ENCODE assay signal across 21 cellular contexts in genomic region chr22:43566561-43567332, GRCh38.
"Had no signal": no experiment of that assay in that cellular context is flagged by ENCODE, and none has a peak within 500 bp of the region (broad histone marks: within the 10 kb centered on the region; RNA-seq: fewer than 3 reads in every experiment).

No MANE protein-coding gene starts in this region.

- H3K4me3 Mint-ChIP-seq: immature natural killer cell; mesothelial cell of epicardium; natural killer cell treated with Interleukin-12 subunit alpha and Interleukin-12 subunit beta and Interleukin-15 and Interleukin-18, amount 100 ng/mL, for 72 hours; WTC11 had no signal

- H3K27me3 ChIP-seq: cardiac muscle cell, ovary, right atrium auricular region, upper lobe of left lung had no signal

- ATAC-seq: left lung; natural killer cell treated with Interleukin-12 subunit alpha and Interleukin-12 subunit beta and Interleukin-15 and Interleukin-18, amount 100 ng/mL, for 72 hours; psoas muscle; WTC11 had no signal

- H3K36me3 ChIP-seq: cardiac muscle cell, left lung, neutrophil, ovary, right atrium auricular region, spleen, upper lobe of left lung had no signal

- DNase-seq: activated CD8-positive, alpha-beta memory T cell treated with anti-CD3 and anti-CD28 coated beads, Interleukin-2, amount 50 U/mL, for 4 hours; activated naive CD4-positive, alpha-beta T cell treated with Interleukin-2 at 50 U/mL for 16 hours; activated T-cell treated with anti-CD3 and anti-CD28 coated beads, Interleukin-2, amount 50 U/mL, for 48 hours; cortex of kidney; foreskin fibroblast; immature natural killer cell; left lung; ovary; psoas muscle; spleen; stimulated activated CD4-positive, alpha-beta T cell treated with anti-CD3 and anti-CD28 coated beads, Interleukin-4, amount 100 ng/mL, for 1 hour; stimulated activated naive CD4-positive, alpha-beta T cell; T1000 had no signal

- H3K4me1 Mint-ChIP-seq: immature natural killer cell, mesothelial cell of epicardium had no signal

- H3K27ac Mint-ChIP-seq: immature natural killer cell; mesothelial cell of epicardium; natural killer cell treated with Interleukin-12 subunit alpha and Interleukin-12 subunit beta and Interleukin-15 and Interleukin-18, amount 100 ng/mL, for 72 hours; WTC11 had no signal

- H3K36me3 Mint-ChIP-seq: immature natural killer cell; mesothelial cell of epicardium; natural killer cell treated with Interleukin-12 subunit alpha and Interleukin-12 subunit beta and Interleukin-15 and Interleukin-18, amount 100 ng/mL, for 72 hours; WTC11 had no signal

- H3K9me3 Mint-ChIP-seq: immature natural killer cell; mesothelial cell of epicardium; natural killer cell treated with Interleukin-12 subunit alpha and Interleukin-12 subunit beta and Interleukin-15 and Interleukin-18, amount 100 ng/mL, for 72 hours had no signal

- H3K4me3 ChIP-seq: cardiac muscle cell, left lung, ovary, psoas muscle, right atrium auricular region, spleen, upper lobe of left lung had no signal

- H3K27ac ChIP-seq: cardiac muscle cell, left lung, neutrophil, ovary, psoas muscle, right atrium auricular region, spleen, upper lobe of left lung had no signal

- H3K4me1 ChIP-seq: left lung, psoas muscle, right atrium auricular region, spleen, upper lobe of left lung had no signal

- FAIRE-seq: endometrium had no signal

- H3K9me3 ChIP-seq: left lung, neutrophil, ovary, psoas muscle, right atrium auricular region, upper lobe of left lung had no signal
